In the genomic region with DNA sequence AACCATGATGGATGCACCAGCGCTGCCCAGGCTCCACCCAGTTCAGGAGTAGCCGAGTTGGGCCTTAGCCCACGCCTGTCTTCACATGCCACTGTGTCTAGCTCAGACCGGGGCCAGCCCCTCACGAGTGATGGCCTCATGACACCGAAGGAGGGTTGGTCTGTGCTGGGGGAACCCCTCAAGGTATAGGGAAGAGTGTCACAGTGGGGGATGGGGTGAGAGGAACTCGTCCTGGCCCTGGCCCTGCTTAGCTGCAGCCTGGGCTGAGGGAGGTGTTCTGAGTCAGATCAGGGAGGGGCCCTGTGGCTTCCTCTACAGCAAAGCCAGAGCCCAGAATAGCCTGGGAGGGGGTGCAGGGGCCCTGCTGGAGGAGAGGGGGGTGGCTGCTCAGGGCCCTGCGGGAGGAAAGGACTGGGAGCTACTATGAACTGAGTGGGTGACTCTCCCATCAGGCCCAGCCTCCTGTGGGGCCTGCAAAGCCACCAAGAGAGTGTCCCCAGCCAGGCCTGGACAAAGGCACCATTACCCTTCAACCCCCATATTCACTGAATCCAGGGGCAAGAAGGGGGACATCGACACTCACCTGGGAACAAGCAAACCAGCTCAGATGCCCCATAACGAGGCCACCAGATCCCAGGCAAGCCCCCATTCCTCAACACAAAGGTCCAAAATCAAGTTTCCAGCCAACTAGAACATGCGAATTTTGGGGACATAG, we compare ENCODE assay signal across 9 cellular contexts. TPM values are rescaled to one million over a fixed set of nuclear protein-coding genes. Genes with fewer than 3 reads are reported as not detected.
DNase-seq lines count a peak whose midpoint lies in the region; ATAC-seq and TF ChIP-seq lines count a peak whose summit lies in the region.
"Had no signal": no experiment of that assay in that cellular context is flagged by ENCODE, and none has a peak within 500 bp of the region (broad histone marks: within the 10 kb centered on the region; RNA-seq: fewer than 3 reads in every experiment).

No MANE protein-coding gene starts in this region.

- no peaks in the 10 kb centered on the region for H3K36me3 ChIP-seq in GM23338 (ENCODE audit: insufficient read depth)

- 0 out of 2 replicates have a peak, but pooled peaks cover 6% of the 10 kb centered on the region for H3K4me1 ChIP-seq in GM23338 (ENCODE audit: insufficient read depth)

- ATAC-seq in GM18519 (IDR thresholded peaks at IDR 0.05; ENCODE audit: low FRiP score, unreplicated experiment) (peak; percentile 66), GM21825 (IDR thresholded peaks at IDR 0.05; ENCODE audit: unreplicated experiment) (peak; percentile 74), sciatic nerve (no peak), GM23338 (no peak)

- intact Hi-C loops in sciatic nerve (cut with DNase I) = no loop called here

- no peaks in the 10 kb centered on the region for H3K79me2 ChIP-seq in GM23338 (replicated peaks; ENCODE audit: insufficient read depth)

- H3K9me2 ChIP-seq in GM23338 (ENCODE audit: insufficient read depth) = no peaks in the 10 kb centered on the region

- no peaks in the 10 kb centered on the region for H3F3A ChIP-seq in GM23338 (replicated peaks; ENCODE audit: low read depth)

- H3K4me3 Mint-ChIP-seq in mesothelial cell of epicardium (no peak overlapping the region), GM23338 (no peak overlapping the region)

- no peak overlapping the region for H3K27ac ChIP-seq in GM23338 (ENCODE audit: low read depth)

- H3K36me3 Mint-ChIP-seq in mesothelial cell of epicardium = no peaks in the 10 kb centered on the region
- H3K36me3 Mint-ChIP-seq in GM23338 (ENCODE audit: low read depth) = no peaks in the 10 kb centered on the region

- H3K27me3 Mint-ChIP-seq in mesothelial cell of epicardium (ENCODE audit: low read depth) = peaks cover 26% of the 10 kb centered on the region
- H3K27me3 Mint-ChIP-seq in GM23338 (ENCODE audit: insufficient read depth, low read depth, poor library complexity) = peaks cover 39% of the 10 kb centered on the region

- peaks cover 35% of the 10 kb centered on the region for H3K27me3 ChIP-seq in GM23338 (ENCODE audit: insufficient read depth)

- H4K20me1 ChIP-seq in GM23338 (replicated peaks; ENCODE audit: insufficient read depth) = no peaks in the 10 kb centered on the region

- H3K27ac Mint-ChIP-seq in mesothelial cell of epicardium (peak overlapping the region; percentile 43), GM23338 (no peak overlapping the region)

- H3K4me1 Mint-ChIP-seq in mesothelial cell of epicardium = peaks cover 14% of the 10 kb centered on the region
- H3K4me1 Mint-ChIP-seq in GM23338 = peaks cover 18% of the 10 kb centered on the region

- H3K4me3 ChIP-seq in GM23338 = no peak overlapping the region

- H3K4me2 ChIP-seq in GM23338 = no peak overlapping the region

- TF ChIP-seq CTCF in mesothelial cell of epicardium (IDR thresholded peaks at IDR 0.05; ENCODE audit: unreplicated experiment) (no peak), GM23338 (conservative IDR thresholded peaks at IDR 0.05; ENCODE audit: low read depth in 2 of 2) (no peak)

- H3K9me3 Mint-ChIP-seq in mesothelial cell of epicardium (no peaks in the 10 kb centered on the region), GM23338 (no peaks in the 10 kb centered on the region)

- no peak overlapping the region for H2AFZ ChIP-seq in GM23338

- DNase-seq in Kasumi-1 (lab: John Stamatoyannopoulos, UW) (peak; percentile 93 to 96), mesothelial cell of epicardium (ENCODE audit: low spot score in 2 of 2, unreplicated experiment in 2 of 2) (no peak), sciatic nerve (ENCODE audit: low spot score) (no peak), SW 1271 (lab: John Stamatoyannopoulos, UW) (no peak), GM23338 (ENCODE audit: low spot score) (no peak)
- DNase-seq in activated T-cell treated with anti-CD3 and anti-CD28 coated beads, Interleukin-2, amount 50 U/mL, for 48 hours = peak; percentile 54 to 66

TF ChIP-seq in GM23338, 12 proteins besides CTCF, POLR2A, EP300 and RAD21:
- TF ChIP-seq EZH2 (IDR thresholded peaks at IDR 0.05; ENCODE audit: low read depth, unreplicated experiment) = no peak
- no peak for TF ChIP-seq EZH2phosphoT487 (IDR thresholded peaks at IDR 0.05; ENCODE audit: unreplicated experiment)
- no peak for TF ChIP-seq NANOG (IDR thresholded peaks at IDR 0.05; ENCODE audit: borderline replicate concordance)
- TF ChIP-seq ZNF114 (CRISPR knock-in tag; IDR thresholded peaks at IDR 0.05) = no peak
- TF ChIP-seq, protein P1, sequence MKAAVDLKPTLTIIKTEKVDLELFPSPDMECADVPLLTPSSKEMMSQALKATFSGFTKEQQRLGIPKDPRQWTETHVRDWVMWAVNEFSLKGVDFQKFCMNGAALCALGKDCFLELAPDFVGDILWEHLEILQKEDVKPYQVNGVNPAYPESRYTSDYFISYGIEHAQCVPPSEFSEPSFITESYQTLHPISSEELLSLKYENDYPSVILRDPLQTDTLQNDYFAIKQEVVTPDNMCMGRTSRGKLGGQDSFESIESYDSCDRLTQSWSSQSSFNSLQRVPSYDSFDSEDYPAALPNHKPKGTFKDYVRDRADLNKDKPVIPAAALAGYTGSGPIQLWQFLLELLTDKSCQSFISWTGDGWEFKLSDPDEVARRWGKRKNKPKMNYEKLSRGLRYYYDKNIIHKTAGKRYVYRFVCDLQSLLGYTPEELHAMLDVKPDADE (IDR thresholded peaks at IDR 0.05) = no peak

RNA-seq across cellular contexts. Expression of a gene that starts 41.2 kb away (rescaled TPM):
- total RNA-seq in mesothelial cell of epicardium = not detected in 3 replicates
- 0.62 TPM for total RNA-seq in sciatic nerve
- not detected in 2 replicates for total RNA-seq in GM23338 (2014; rRNA removed; shearing (Covaris generic))
- not detected in 2 replicates for polyA plus RNA-seq in GM23338 (2016; fragmentation: Nextera tagmentation; extraction: Ambion mirVana)
- total RNA-seq: pulmonary artery endothelial cell had no signal

Comparison
In these comparisons a context has a peak if more than half of its experiments do, and no peak if none do; other contexts are left out.
1. ATAC-seq: peak in GM18519 (single experiment) and GM21825 (single experiment); none in sciatic nerve (single experiment) and GM23338 (single experiment).
2. DNase-seq: peak in Kasumi-1 (2 of 2) and activated T-cell treated with anti-CD3 and anti-CD28 coated beads, Interleukin-2, amount 50 U/mL, for 48 hours (2 of 2); none in mesothelial cell of epicardium (0 of 2), sciatic nerve (single experiment), SW 1271 (0 of 2) and GM23338 (single experiment).